ENCODE assay signal across 26 cellular contexts in the genomic region with DNA sequence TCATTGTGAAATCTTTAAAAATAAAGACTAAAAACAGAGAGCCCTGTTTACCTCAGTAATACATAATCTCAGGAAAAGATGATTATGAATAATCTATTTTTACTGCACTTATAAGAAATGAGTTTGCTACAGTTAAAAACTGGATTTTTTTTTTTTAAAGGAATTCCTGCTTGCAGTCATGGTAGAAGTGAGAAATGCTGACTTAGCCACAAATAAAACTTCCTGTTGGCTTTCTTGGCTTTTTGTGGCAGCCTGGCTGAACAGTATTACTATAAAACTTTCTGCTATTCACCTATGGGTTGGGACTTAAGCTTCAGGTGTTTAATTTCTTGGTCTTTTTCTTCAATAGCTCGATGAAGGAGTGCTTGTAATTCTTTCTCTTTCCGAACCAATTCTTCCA.
"Had no signal": no experiment of that assay in that cellular context is flagged by ENCODE, and none has a peak within 500 bp of the region (broad histone marks: within the 10 kb centered on the region; RNA-seq: fewer than 3 reads in every experiment).

No MANE protein-coding gene starts in this region.

- H3K4me1 ChIP-seq: psoas muscle, sigmoid colon, upper lobe of right lung, uterus had no signal

- H3K27me3 ChIP-seq: colonic mucosa, heart right ventricle, left lung, sigmoid colon, transverse colon, upper lobe of right lung, uterus had no signal

- ATAC-seq: esophagus mucosa; heart right ventricle; left cardiac atrium; left lung; mucosa of descending colon; natural killer cell treated with Interleukin-12 subunit alpha and Interleukin-12 subunit beta and Interleukin-15 and Interleukin-18, amount 100 ng/mL, for 72 hours; psoas muscle; right cardiac atrium; stimulated activated memory B cell treated with anti-CD40 and anti-IgM and Interleukin-4, amounts not matched to agents 10 μg/mL and 1 μg/mL and 100 μg/mL, for 72 hours; stimulated activated naive CD8-positive, alpha-beta T cell treated with anti-CD3 and anti-CD28 coated beads, Interleukin-15, Interleukin-2, amounts not matched to agents 100 U/mL and 50 U/mL, for 24 hours; upper lobe of right lung had no signal

- H3K27ac ChIP-seq: colonic mucosa, epithelial cell of prostate, heart right ventricle, left lung, psoas muscle, sigmoid colon, transverse colon, upper lobe of right lung, uterus had no signal

- H3K36me3 ChIP-seq: colonic mucosa, sigmoid colon, uterus had no signal

- H3K4me3 ChIP-seq: colonic mucosa, heart right ventricle, left lung, mucosa of descending colon, psoas muscle, sigmoid colon, transverse colon, upper lobe of right lung, uterus had no signal

- H3K9me3 ChIP-seq: colonic mucosa, heart right ventricle, left lung, mucosa of descending colon, psoas muscle, sigmoid colon, transverse colon, upper lobe of right lung, uterus had no signal

- FAIRE-seq: islet of Langerhans had no signal

- DNase-seq: colonic mucosa; effector CD8-positive, alpha-beta T cell; endodermal cell; foreskin melanocyte; glutamatergic neuron; heart right ventricle; hippocampal formation; left cardiac atrium; left lung; mesenchymal stem cell; mucosa of descending colon; naive B cell; posterior cingulate gyrus; psoas muscle; right cardiac atrium; sigmoid colon; stimulated activated CD4-positive, alpha-beta T cell treated with anti-CD3 and anti-CD28 coated beads, Interleukin-4, amount 100 ng/mL, for 4 hours; stimulated activated naive CD8-positive, alpha-beta T cell treated with anti-CD3 and anti-CD28 coated beads, Interleukin-15, Interleukin-2, amounts not matched to agents 100 U/mL and 50 U/mL, for 24 hours; transverse colon; upper lobe of right lung; uterus had no signal
